Comparison of ENCODE assay signal across 16 cellular contexts in genomic region chr16:26643519-26643918, GRCh38.
"Had no signal": no experiment of that assay in that cellular context is flagged by ENCODE, and none has a peak within 500 bp of the region (broad histone marks: within the 10 kb centered on the region; RNA-seq: fewer than 3 reads in every experiment).

No MANE protein-coding gene starts in this region.

- H3K9me3 Mint-ChIP-seq: activated CD4-positive, alpha-beta memory T cell treated with anti-CD3 and anti-CD28 coated beads, Interleukin-2, amount 10 ng/mL, durations not matched to agents 7 days and 5 days; activated naive CD4-positive, alpha-beta T cell treated with anti-CD3 and anti-CD28 coated beads for 36 hours; nephron progenitor cell had no signal

- DNase-seq: activated CD4-positive, alpha-beta memory T cell treated with anti-CD3 and anti-CD28 coated beads, Interleukin-2, amount 10 ng/mL, durations not matched to agents 7 days and 5 days; activated CD4-positive, CD25-positive, alpha-beta regulatory T cell treated with anti-CD3 and anti-CD28 coated beads, Interleukin-2, amount 50 U/mL, for 72 hours; activated naive CD4-positive, alpha-beta T cell treated with anti-CD3 and anti-CD28 coated beads for 36 hours; colonic mucosa; effector CD4-positive, alpha-beta T cell; foreskin keratinocyte; nephron progenitor cell; occipital lobe; right cardiac atrium; stimulated activated CD4-positive, alpha-beta T cell treated with anti-CD3 and anti-CD28 coated beads, Interleukin-15, amount 100 ng/mL, for 24 hours; stimulated activated CD4-positive, alpha-beta T cell treated with anti-CD3 and anti-CD28 coated beads, Interleukin-4, amount 100 ng/mL, for 1 hour; stimulated activated naive CD4-positive, alpha-beta T cell; T1000; transverse colon had no signal

- H3K4me1 ChIP-seq: colonic mucosa, foreskin keratinocyte, transverse colon, vagina had no signal

- H3K4me3 ChIP-seq: colonic mucosa, skin epidermis, transverse colon, vagina had no signal

- H3K27me3 ChIP-seq: colonic mucosa, foreskin keratinocyte, transverse colon, vagina had no signal

- H3K4me3 Mint-ChIP-seq: activated CD4-positive, alpha-beta memory T cell treated with anti-CD3 and anti-CD28 coated beads, Interleukin-2, amount 10 ng/mL, durations not matched to agents 7 days and 5 days; activated naive CD4-positive, alpha-beta T cell treated with anti-CD3 and anti-CD28 coated beads for 36 hours; nephron progenitor cell had no signal

- ATAC-seq: foreskin keratinocyte, right cardiac atrium had no signal

- H3K27ac Mint-ChIP-seq: activated CD4-positive, alpha-beta memory T cell treated with anti-CD3 and anti-CD28 coated beads, Interleukin-2, amount 10 ng/mL, durations not matched to agents 7 days and 5 days; activated naive CD4-positive, alpha-beta T cell treated with anti-CD3 and anti-CD28 coated beads for 36 hours; nephron progenitor cell had no signal

- H3K27ac ChIP-seq: colonic mucosa, foreskin keratinocyte, skin epidermis, transverse colon, vagina had no signal

- H3K36me3 ChIP-seq: colonic mucosa, transverse colon, vagina had no signal

- H3K9me3 ChIP-seq: colonic mucosa, transverse colon, vagina had no signal
